ENCODE assay signal across 7 cellular contexts in genomic region chr15:59373215-59373614, GRCh38. TPM values are rescaled to one million over a fixed set of nuclear protein-coding genes. Genes with fewer than 3 reads are reported as not detected.
DNase-seq lines count a peak whose midpoint lies in the region; ATAC-seq lines count a peak whose summit lies in the region.

No MANE protein-coding gene starts in this region.

- no peak for ATAC-seq in GM19328 (IDR thresholded peaks at IDR 0.05; ENCODE audit: unreplicated experiment)

- H3K27ac ChIP-seq in HUES64 (ENCODE audit: low read depth, low read length) (peak overlapping the region; percentile 94), layer of hippocampus (ENCODE audit: low read depth, low read length) (peak overlapping the region; percentile 86), substantia nigra (ENCODE audit: low read depth, low read length, poor library complexity, severe bottlenecking) (peak overlapping the region; percentile 89)

- WGBS in HUES64 = 13% methylated on average over 4 of the region's 6 CpGs

- no peak for DNase-seq in adipocyte (ENCODE audit: low read depth)
- no peak for DNase-seq in substantia nigra (lab: John Stamatoyannopoulos, UW)
- DNase-seq in epidermal melanocyte (ENCODE audit: insufficient read length, low spot score) = no peak
- no peak for DNase-seq in ecto neural progenitor cell (ENCODE audit: low spot score)

- H3K9ac ChIP-seq in HUES64 (ENCODE audit: low read depth, low read length) = peak overlapping the region; percentile 86
- peak overlapping the region; percentile 94 for H3K9ac ChIP-seq in adipocyte (ENCODE audit: low read length)

- H3K27me3 ChIP-seq in HUES64 (ENCODE audit: insufficient read depth, low read length) (peaks cover 7% of the 10 kb centered on the region), adipocyte (replicated peaks; ENCODE audit: control insufficient read depth, insufficient read depth, low read length) (no peaks in the 10 kb centered on the region), layer of hippocampus (ENCODE audit: control insufficient read depth, insufficient read depth, low read length) (no peaks in the 10 kb centered on the region)

- peak overlapping the region; percentile 79 for H3K4me3 ChIP-seq in HUES64 (ENCODE audit: low read length)
- peak overlapping the region; percentile 83 for H3K4me3 ChIP-seq in adipocyte (ENCODE audit: low read length)

- no peaks in the 10 kb centered on the region for H3K36me3 ChIP-seq in HUES64 (ENCODE audit: insufficient read depth, low read length)
- H3K36me3 ChIP-seq in adipocyte (ENCODE audit: control insufficient read depth, insufficient read depth, low read length, severe bottlenecking) = no peaks in the 10 kb centered on the region

- H3K9me3 ChIP-seq in HUES64 (ENCODE audit: insufficient read depth, low read depth, low read length) (no peaks in the 10 kb centered on the region), adipocyte (ENCODE audit: control insufficient read depth, low read length) (no peaks in the 10 kb centered on the region)

- peaks cover 10% of the 10 kb centered on the region for H3K4me1 ChIP-seq in HUES64 (ENCODE audit: insufficient read depth, low read length)
- peaks cover 6% of the 10 kb centered on the region for H3K4me1 ChIP-seq in adipocyte (ENCODE audit: control insufficient read depth, insufficient read depth, low read length)

RNA-seq across cellular contexts. Expression of gene MYO1E, which starts 0.5 kb away (rescaled TPM):
- 28.1 TPM for polyA plus RNA-seq in HUES64 (2013, experiment 1 of 2)
- 37.0 TPM for polyA plus RNA-seq in HUES64 (2013, experiment 2 of 2)
